28 cellular contexts compared by ENCODE assay signal in genomic region chr5:158020555-158021418, GRCh38.
A peak's percentile ranks its signal among the peaks of the same experiment; 100 is the strongest.
DNase-seq lines count a peak whose midpoint lies in the region; ATAC-seq and TF ChIP-seq lines count a peak whose summit lies in the region.
"Had no signal": no experiment of that assay in that cellular context is flagged by ENCODE, and none has a peak within 500 bp of the region (broad histone marks: within the 10 kb centered on the region; RNA-seq: fewer than 3 reads in every experiment).

No MANE protein-coding gene starts in this region.

- H3K9me2 ChIP-seq in GM23338 (ENCODE audit: insufficient read depth), result 0 out of 2 replicates have a peak, but pooled peaks cover 2% of the 10 kb centered on the region

- no peak overlapping the region for H3K4me3 ChIP-seq in GM23338
- H3K4me3 ChIP-seq in SK-N-MC, result peak overlapping the region; percentile 59
- H3K4me3 ChIP-seq in iPS-20b (ENCODE audit: low read length), result no peak overlapping the region
- no peak overlapping the region for H3K4me3 ChIP-seq in mucosa of descending colon
- H3K4me3 ChIP-seq: BLaER1 treated with 17β-estradiol and CSF1 and Interleukin-3, amounts not matched to agents 10 nM and 100 nM; cardiac muscle cell; gastroesophageal sphincter; spleen had no signal

- intact Hi-C loops in mucosa of descending colon (cut with DNase I, micrococcal nuclease), result no loop called here

- H3K4me2 ChIP-seq in GM23338, result no peak overlapping the region

- no peaks in the 10 kb centered on the region for H3F3A ChIP-seq in GM23338 (replicated peaks; ENCODE audit: low read depth)

- no peaks in the 10 kb centered on the region for H3K4me1 ChIP-seq in GM23338 (ENCODE audit: insufficient read depth)
- H3K4me1 ChIP-seq in iPS-20b (ENCODE audit: insufficient read depth, low read length), result peaks cover 14% of the 10 kb centered on the region; the same call in 1 of the 2 replicates
- H3K4me1 ChIP-seq in mucosa of descending colon (ENCODE audit: low read depth), result peaks cover 10% of the 10 kb centered on the region
- H3K4me1 ChIP-seq: parathyroid adenoma, spleen had no signal

- H3K9ac ChIP-seq in SK-N-MC (ENCODE audit: insufficient read length) (no peak overlapping the region), iPS-20b (ENCODE audit: low read depth, low read length) (0 out of 2 replicates have a peak overlapping the region, but pooled peaks have one; percentile 8)
- H3K9ac ChIP-seq: BLaER1 treated with 17β-estradiol and CSF1 and Interleukin-3, amounts not matched to agents 10 nM and 100 nM; parathyroid adenoma had no signal

- TF ChIP-seq CTCF in GM23338 (conservative IDR thresholded peaks at IDR 0.05; ENCODE audit: low read depth in 2 of 2) (no peak), mucosa of descending colon (IDR thresholded peaks at IDR 0.05) (no peak)

- DNase-seq in GM23338 (ENCODE audit: low spot score), result no peak
- peak; percentile 40 for DNase-seq in SK-N-MC (ENCODE audit: low read depth, low spot score)
- DNase-seq in mucosa of descending colon, result no peak
- DNase-seq in T-helper 17 cell, result no peak
- DNase-seq: activated CD4-positive, alpha-beta T cell treated with anti-CD3 and anti-CD28 coated beads for 4 hours; activated T-cell treated with anti-CD3 and anti-CD28 coated beads for 4 hours; aorta; COR-L47; dermis blood vessel endothelial cell; DND-41; hypothalamus; NCI-H1105; NCI-H2029 treated with DMSO at 0.1 percent for 48 hours; NCI-H226; NCI-H82; right cardiac atrium; spleen; T-helper 2 cell had no signal

- no peaks in the 10 kb centered on the region for H3K79me2 ChIP-seq in GM23338 (replicated peaks; ENCODE audit: insufficient read depth)
- H3K79me2 ChIP-seq: parathyroid adenoma had no signal

- H3K36me3 ChIP-seq in GM23338 (ENCODE audit: insufficient read depth) (no peaks in the 10 kb centered on the region), SK-N-MC (ENCODE audit: insufficient read depth, low read length) (no peaks in the 10 kb centered on the region), iPS-20b (ENCODE audit: insufficient read depth, low read depth, low read length) (no peaks in the 10 kb centered on the region), mucosa of descending colon (ENCODE audit: low read depth) (no peaks in the 10 kb centered on the region)
- H3K36me3 ChIP-seq: BLaER1 treated with 17β-estradiol and CSF1 and Interleukin-3, amounts not matched to agents 10 nM and 100 nM; cardiac muscle cell; gastroesophageal sphincter; spleen had no signal

- H3K4me3 Mint-ChIP-seq in GM23338 (no peak overlapping the region), T-helper 17 cell (no peak overlapping the region)
- H3K4me3 Mint-ChIP-seq: activated naive CD8-positive, alpha-beta T cell; IgD-negative memory B cell; neural crest cell had no signal

- H3K27me3 Mint-ChIP-seq in GM23338 (ENCODE audit: insufficient read depth, low read depth, poor library complexity), result peaks cover 1% of the 10 kb centered on the region
- H3K27me3 Mint-ChIP-seq in T-helper 17 cell, result peaks cover 52% of the 10 kb centered on the region

- H2AFZ ChIP-seq in GM23338, result peak overlapping the region; percentile 72; the same call in 1 of the 2 replicates
- H2AFZ ChIP-seq: parathyroid adenoma had no signal

- H4K20me1 ChIP-seq in GM23338 (replicated peaks; ENCODE audit: insufficient read depth), result no peaks in the 10 kb centered on the region
- H4K20me1 ChIP-seq: BLaER1 treated with 17β-estradiol and CSF1 and Interleukin-3, amounts not matched to agents 10 nM and 100 nM had no signal

- no peaks in the 10 kb centered on the region for H3K27me3 ChIP-seq in GM23338 (ENCODE audit: insufficient read depth)
- H3K27me3 ChIP-seq in iPS-20b (ENCODE audit: insufficient read depth, low read length), result no peaks in the 10 kb centered on the region
- H3K27me3 ChIP-seq: BLaER1 treated with 17β-estradiol and CSF1 and Interleukin-3, amounts not matched to agents 10 nM and 100 nM; cardiac muscle cell; gastroesophageal sphincter had no signal

- H3K9me3 Mint-ChIP-seq in GM23338, result no peaks in the 10 kb centered on the region

- H3K27ac ChIP-seq in GM23338 (ENCODE audit: low read depth) (no peak overlapping the region), SK-N-MC (peak overlapping the region; percentile 92), iPS-20b (ENCODE audit: low read length) (no peak overlapping the region)
- H3K27ac ChIP-seq: BLaER1 treated with 17β-estradiol and CSF1 and Interleukin-3, amounts not matched to agents 10 nM and 100 nM; cardiac muscle cell; gastroesophageal sphincter; parathyroid adenoma; spleen had no signal

- H3K27ac Mint-ChIP-seq in GM23338 (no peak overlapping the region), T-helper 17 cell (no peak overlapping the region)
- H3K27ac Mint-ChIP-seq: activated naive CD8-positive, alpha-beta T cell; IgD-negative memory B cell had no signal

- peaks cover 12% of the 10 kb centered on the region for H3K4me1 Mint-ChIP-seq in GM23338
- H3K4me1 Mint-ChIP-seq in T-helper 17 cell, result no peaks in the 10 kb centered on the region
- H3K4me1 Mint-ChIP-seq: IgD-negative memory B cell, neural crest cell had no signal

- H3K36me3 Mint-ChIP-seq in GM23338 (ENCODE audit: low read depth) (no peaks in the 10 kb centered on the region), T-helper 17 cell (ENCODE audit: low read depth) (peaks cover 6% of the 10 kb centered on the region)

- H3K9me3 ChIP-seq in SK-N-MC (ENCODE audit: low read depth, low read length) (no peaks in the 10 kb centered on the region), iPS-20b (ENCODE audit: insufficient read depth, low read depth, low read length) (no peaks in the 10 kb centered on the region), mucosa of descending colon (no peaks in the 10 kb centered on the region), T-helper 17 cell (ENCODE audit: control insufficient read depth, low read length, poor library complexity, severe bottlenecking) (no peaks in the 10 kb centered on the region)
- H3K9me3 ChIP-seq: gastroesophageal sphincter, spleen had no signal

- ATAC-seq in GM23338 (no peak), mucosa of descending colon (peak; percentile 60), T-helper 17 cell (no peak), GM19324 (IDR thresholded peaks at IDR 0.05; ENCODE audit: low FRiP score, unreplicated experiment) (no peak), GM19023 (IDR thresholded peaks at IDR 0.05; ENCODE audit: unreplicated experiment) (no peak)
- ATAC-seq: gastroesophageal sphincter, right cardiac atrium had no signal

TF ChIP-seq in GM23338, 12 proteins besides CTCF, POLR2A, EP300 and RAD21:
- TF ChIP-seq EZH2 (IDR thresholded peaks at IDR 0.05; ENCODE audit: low read depth, unreplicated experiment) (no peak), NANOG (IDR thresholded peaks at IDR 0.05; ENCODE audit: borderline replicate concordance) (no peak), STAT1 (IDR thresholded peaks at IDR 0.05; ENCODE audit: unreplicated experiment) (no peak)
